Comparison of ENCODE assay signal across 22 cellular contexts in the genomic region with DNA sequence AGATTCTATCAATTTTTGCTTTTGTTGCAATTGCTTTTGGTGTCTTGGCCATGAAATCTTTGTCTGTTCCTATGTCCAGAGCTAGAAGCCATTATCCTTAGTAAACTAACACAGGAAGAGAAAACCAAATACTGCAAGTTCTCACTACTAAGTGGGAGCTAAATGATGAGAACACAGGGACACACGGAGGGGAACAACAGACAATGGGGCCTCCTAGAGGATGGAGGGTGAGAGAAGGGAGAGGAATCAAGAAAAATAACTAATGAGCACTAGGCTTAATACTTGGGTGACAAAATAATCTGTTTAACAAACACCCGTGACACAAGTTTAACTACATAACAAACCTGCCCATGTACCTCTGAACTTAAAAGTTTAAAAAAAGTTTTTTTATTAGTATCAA.
"Had no signal": no experiment of that assay in that cellular context is flagged by ENCODE, and none has a peak within 500 bp of the region (broad histone marks: within the 10 kb centered on the region; RNA-seq: fewer than 3 reads in every experiment).

No MANE protein-coding gene starts in this region.

- H3K36me3 ChIP-seq: prostate gland had no signal

- H3K9me3 ChIP-seq: prostate gland, tibial artery had no signal

- H3K27me3 Mint-ChIP-seq: activated CD8-positive, alpha-beta memory T cell treated with anti-CD3 and anti-CD28 coated beads, Interleukin-2, amount 10 ng/mL, durations not matched to agents 7 days and 5 days; activated T-helper 17 cell treated with anti-CD3 and anti-CD28 coated beads, Interleukin-2, amount 50 U/mL, for 72 hours had no signal

- H3K27ac ChIP-seq: brain microvascular endothelial cell, dorsolateral prefrontal cortex, prostate gland, tibial artery, VCaP had no signal

- DNase-seq: activated CD4-positive, alpha-beta T cell treated with anti-CD3 and anti-CD28 coated beads, Interleukin-2, amount 50 U/mL, for 48 hours; activated CD8-positive, alpha-beta memory T cell treated with anti-CD3 and anti-CD28 coated beads, Interleukin-2, amount 10 ng/mL, durations not matched to agents 7 days and 5 days; activated naive CD4-positive, alpha-beta T cell; aorta; brain microvascular endothelial cell; central memory CD4-positive, alpha-beta T cell; dorsolateral prefrontal cortex; erythroblast; hypothalamus; right cardiac atrium; stimulated activated CD4-positive, alpha-beta T cell treated with anti-CD3 and anti-CD28 coated beads, Interleukin-2, amount 100 ng/mL, for 24 hours; stimulated activated naive CD8-positive, alpha-beta T cell treated with anti-CD3 and anti-CD28 coated beads, Interleukin-15, Interleukin-2, amounts not matched to agents 100 U/mL and 50 U/mL, for 24 hours; substantia nigra; tibial artery had no signal

- H3K4me3 ChIP-seq: dorsolateral prefrontal cortex, lung, prostate gland, tibial artery had no signal

- H3K4me1 Mint-ChIP-seq: mesothelial cell of epicardium had no signal

- H3K4me1 ChIP-seq: prostate gland, tibial artery had no signal

- H3K4me3 Mint-ChIP-seq: activated CD8-positive, alpha-beta memory T cell treated with anti-CD3 and anti-CD28 coated beads, Interleukin-2, amount 10 ng/mL, durations not matched to agents 7 days and 5 days; activated T-helper 17 cell treated with anti-CD3 and anti-CD28 coated beads, Interleukin-2, amount 50 U/mL, for 72 hours; mesothelial cell of epicardium; neural crest cell had no signal

- H3K9me3 Mint-ChIP-seq: activated T-helper 17 cell treated with anti-CD3 and anti-CD28 coated beads, Interleukin-2, amount 50 U/mL, for 72 hours; mesothelial cell of epicardium; neural crest cell had no signal

- ATAC-seq: activated CD8-positive, alpha-beta memory T cell treated with anti-CD3 and anti-CD28 coated beads, Interleukin-2, amount 10 ng/mL, durations not matched to agents 7 days and 5 days; activated T-helper 17 cell treated with anti-CD3 and anti-CD28 coated beads, Interleukin-2, amount 50 U/mL, for 72 hours; left lobe of liver; right cardiac atrium; stimulated activated naive CD8-positive, alpha-beta T cell treated with anti-CD3 and anti-CD28 coated beads, Interleukin-15, Interleukin-2, amounts not matched to agents 100 U/mL and 50 U/mL, for 24 hours had no signal

- H3K27ac Mint-ChIP-seq: activated CD8-positive, alpha-beta memory T cell treated with anti-CD3 and anti-CD28 coated beads, Interleukin-2, amount 10 ng/mL, durations not matched to agents 7 days and 5 days; activated T-helper 17 cell treated with anti-CD3 and anti-CD28 coated beads, Interleukin-2, amount 50 U/mL, for 72 hours; mesothelial cell of epicardium had no signal

- FAIRE-seq: keratinocyte had no signal

- H3K27me3 ChIP-seq: brain microvascular endothelial cell, dorsolateral prefrontal cortex, tibial artery had no signal
